8 cellular contexts compared by ENCODE assay signal in the genomic region with DNA sequence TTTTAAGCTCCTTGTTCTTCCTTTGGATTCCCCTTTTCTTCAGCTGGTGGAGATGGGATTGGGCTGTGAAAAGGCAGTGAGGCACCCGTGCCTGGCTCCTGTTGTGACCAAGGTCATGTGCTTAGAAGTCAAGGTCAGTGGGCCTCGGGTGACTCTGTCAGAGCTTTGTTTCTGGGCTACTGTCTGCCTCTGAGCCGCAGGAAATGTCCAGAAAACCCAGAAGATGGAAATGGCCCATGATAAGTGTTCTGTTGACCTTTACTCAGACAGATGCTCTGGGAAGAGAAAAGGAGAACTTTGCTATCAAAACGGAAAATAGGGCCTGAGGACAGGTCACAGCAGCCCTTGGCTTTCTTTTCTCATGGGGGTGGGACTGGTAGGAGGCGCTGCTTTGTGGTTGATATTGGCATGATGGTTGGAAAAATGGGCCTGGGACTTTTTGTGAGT. TPM values are rescaled to one million over a fixed set of nuclear protein-coding genes. Genes with fewer than 3 reads are reported as not detected.
DNase-seq lines count a peak whose midpoint lies in the region; ATAC-seq, FAIRE-seq and TF ChIP-seq lines count a peak whose summit lies in the region.

No MANE protein-coding gene starts in this region.

- H2AFZ ChIP-seq in OCI-LY3 (ENCODE audit: low read depth, low read length), result no peak overlapping the region
- H2AFZ ChIP-seq in GM12878 (ENCODE audit: control insufficient read depth, low read depth, low read length), result no peak overlapping the region

- SMC1A ChIA-PET in GM12878 (lab: Charles Lee; ENCODE audit: uncharacterized antibody, unreplicated experiment), result interaction anchor here (1.3 to 5.3 kb wide), 2 partner anchors 56 to 64 kb away, joined by 5 to 31 read pairs; a partner anchor contains a TSS

- CTCF ChIA-PET in GM12878 (lab: Yijun Ruan, JAX), result interaction anchor here (1.3 kb wide), 1 partner anchor 12 kb away, joined by 4 read pairs; no protein-coding TSS in a partner anchor

- TF ChIP-seq POLR2A in GM12878 (IDR thresholded peaks at IDR 0.05; ENCODE audit: low read depth, low read length), result no peak

- DNase-seq in CD1c-positive myeloid dendritic cell (ENCODE audit: extremely low spot score) (peak; percentile 64), GM12878 (ENCODE audit: low read depth, low spot score) (no peak), SKM-1 treated with dmso at 0.1 percent for 144 hours (lab: John Stamatoyannopoulos, UW; ENCODE audit: unreplicated experiment) (no peak), D721Med (ENCODE audit: insufficient read length, low spot score) (no peak)

- H3K79me2 ChIP-seq in OCI-LY3 (ENCODE audit: low read length) (peaks cover 81% of the 10 kb centered on the region), GM12878 (ENCODE audit: control insufficient read depth, insufficient read depth, low read length) (peaks cover 75% of the 10 kb centered on the region)

- POLR2A ChIA-PET in GM12878 (lab: Charles Lee), result interaction anchor here (0.5 to 2.9 kb wide), 6 partner anchors 8 to 156 kb away, joined by 5 to 21 read pairs (median 6); a partner anchor contains a TSS

- no peak for FAIRE-seq in GM12878 (lab: Jason Lieb, UNC)
- no peak for FAIRE-seq in D721Med (lab: Jason Lieb, UNC)

- TF ChIP-seq EP300 in GM12878 (IDR thresholded peaks at IDR 0.05; ENCODE audit: borderline replicate concordance in 1 of 2, control insufficient read depth in 1 of 2, low read depth in 2 of 2, low read length in 2 of 2), result no peak

- RAD21 ChIA-PET in GM12878 (lab: Charles Lee; ENCODE audit: unreplicated experiment), result interaction anchor here (0.9 to 2.8 kb wide), 4 partner anchors 7 to 73 kb away, joined by 3 to 28 read pairs (median 10); a partner anchor contains a TSS

- no peaks in the 10 kb centered on the region for H3K27me3 ChIP-seq in OCI-LY3 (ENCODE audit: low read depth, low read length)
- H3K27me3 ChIP-seq in GM12878 (replicated peaks in 1 of 2; ENCODE audit: control insufficient read depth in 2 of 2, insufficient read depth in 2 of 2, low read length in 1 of 2), result no peaks in the 10 kb centered on the region
- no peaks in the 10 kb centered on the region for H3K27me3 ChIP-seq in neutrophil

- H3K4me3 ChIP-seq in OCI-LY3 (ENCODE audit: low read length), result no peak overlapping the region
- peak overlapping the region; percentile 67 for H3K4me3 ChIP-seq in GM12878
- no peak overlapping the region for H3K4me3 ChIP-seq in neutrophil (ENCODE audit: low read depth in 1 of 2, low read length in 1 of 2)

- peak overlapping the region; percentile 86; the same call in 1 of the 2 replicates for H3K4me2 ChIP-seq in OCI-LY3 (ENCODE audit: low read length)
- H3K4me2 ChIP-seq in GM12878 (ENCODE audit: control insufficient read depth, insufficient read depth), result peak overlapping the region; percentile 67

- H3K9me3 ChIP-seq in OCI-LY3 (ENCODE audit: insufficient read depth, low read length) (no peaks in the 10 kb centered on the region), GM12878 (replicated peaks; ENCODE audit: control insufficient read depth, insufficient read depth, low read length) (no peaks in the 10 kb centered on the region), neutrophil (no peaks in the 10 kb centered on the region)

- H4K20me1 ChIP-seq in OCI-LY3 (ENCODE audit: insufficient read depth, low read length) (peaks cover 64% of the 10 kb centered on the region), GM12878 (ENCODE audit: control insufficient read depth, insufficient read depth) (peaks cover 4% of the 10 kb centered on the region)

- TF ChIP-seq CTCF in OCI-LY3 (IDR thresholded peaks at IDR 0.05; ENCODE audit: low read depth, low read length), result no peak
- no peak for TF ChIP-seq CTCF in GM12878 (IDR thresholded peaks at IDR 0.05 in 2 of 3, conservative IDR thresholded peaks at IDR 0.05 in 1 of 3; ENCODE audit: control insufficient read depth in 2 of 3, extremely low read depth in 1 of 3, insufficient read depth in 1 of 3, low read depth in 3 of 3, low read length in 3 of 3)
- no peak for TF ChIP-seq CTCF in neutrophil (IDR thresholded peaks at IDR 0.05)
- no peak for TF ChIP-seq CTCF in D721Med (IDR thresholded peaks at IDR 0.05; ENCODE audit: insufficient read depth, missing control alignments)

- H3K36me3 ChIP-seq in OCI-LY3 (replicated peaks; ENCODE audit: low read depth, low read length), result peaks cover 18% of the 10 kb centered on the region
- H3K36me3 ChIP-seq in GM12878 (ENCODE audit: control insufficient read depth in 2 of 2, insufficient read depth in 2 of 2, low read length in 1 of 2), result peaks cover 2 to 3% of the 10 kb centered on the region in 2 experiments; a peak in 3 of 4 replicates
- H3K36me3 ChIP-seq in neutrophil, result no peaks in the 10 kb centered on the region

- peak; percentile 8 for ATAC-seq in GM12878
- ATAC-seq in HG03565 (IDR thresholded peaks at IDR 0.05; ENCODE audit: unreplicated experiment), result no peak
- no peak for ATAC-seq in GM18907 (IDR thresholded peaks at IDR 0.05; ENCODE audit: unreplicated experiment)

- no peak overlapping the region for H3K9ac ChIP-seq in OCI-LY3 (ENCODE audit: low read length)
- peak overlapping the region; percentile 24; the same call in 1 of the 2 replicates for H3K9ac ChIP-seq in GM12878 (ENCODE audit: control insufficient read depth, insufficient read depth, low read length)

- 36% methylated on average over 5 of the region's 5 CpGs for WGBS in GM12878 (ENCODE audit: insufficient coverage, insufficient replicate concordance, low lambda C conversion rate, missing lambda C conversion rate)

- intact Hi-C loops in GM12878 (cut with micrococcal nuclease; ENCODE audit: unreplicated experiment), result loop anchor here (5.0 kb wide), 1 partner anchor 75 kb away; no protein-coding TSS in a partner anchor

- H3K4me1 ChIP-seq in OCI-LY3 (ENCODE audit: low read length) (peaks cover 31% of the 10 kb centered on the region), GM12878 (ENCODE audit: control insufficient read depth, insufficient read depth, low read length) (peaks cover 16% of the 10 kb centered on the region), neutrophil (ENCODE audit: control insufficient read depth in 1 of 2, insufficient read depth in 1 of 2, low read depth in 1 of 2, low read length in 1 of 2) (peaks cover 32 to 45% of the 10 kb centered on the region in 2 experiments)

- BruUV-seq in GM12878 (replicated peaks; lab: Mats Ljungman, UMichigan), result TSS peak; percentile 48

- in situ Hi-C loops in GM12878 (cut with MboI), result no loop called here

- H3K27ac ChIP-seq in OCI-LY3 (ENCODE audit: low read length) (no peak overlapping the region), GM12878 (ENCODE audit: control insufficient read depth, insufficient read depth) (peak overlapping the region; percentile 66), neutrophil (peak overlapping the region; percentile 46)

- TF ChIP-seq RAD21 in GM12878 (IDR thresholded peaks at IDR 0.05; ENCODE audit: insufficient read depth, low read depth, low read length), result no peak

TF ChIP-seq in GM12878, 131 proteins besides CTCF, POLR2A, EP300 and RAD21 (continues in another document):
- TF ChIP-seq CHD1 (IDR thresholded peaks at IDR 0.05; ENCODE audit: low read depth, low read length), result no peak
- TF ChIP-seq SRF (IDR thresholded peaks at IDR 0.05; ENCODE audit: low read depth in 2 of 2, low read length in 2 of 2), result no peak
- TF ChIP-seq KAT2A (conservative IDR thresholded peaks at IDR 0.05; ENCODE audit: control insufficient read depth, low read depth, low read length), result no peak
- TF ChIP-seq SREBF2 (IDR thresholded peaks at IDR 0.05; ENCODE audit: low read length), result no peak
- TF ChIP-seq ZNF384 (IDR thresholded peaks at IDR 0.05; ENCODE audit: borderline replicate concordance, low read depth, low read length), result 0 out of 2 replicates have a peak, but pooled peaks have one; percentile 28
- TF ChIP-seq IKZF1 (conservative IDR thresholded peaks at IDR 0.05), result 0 out of 2 replicates have a peak, but pooled peaks have one; percentile 27
- TF ChIP-seq, protein P1, sequence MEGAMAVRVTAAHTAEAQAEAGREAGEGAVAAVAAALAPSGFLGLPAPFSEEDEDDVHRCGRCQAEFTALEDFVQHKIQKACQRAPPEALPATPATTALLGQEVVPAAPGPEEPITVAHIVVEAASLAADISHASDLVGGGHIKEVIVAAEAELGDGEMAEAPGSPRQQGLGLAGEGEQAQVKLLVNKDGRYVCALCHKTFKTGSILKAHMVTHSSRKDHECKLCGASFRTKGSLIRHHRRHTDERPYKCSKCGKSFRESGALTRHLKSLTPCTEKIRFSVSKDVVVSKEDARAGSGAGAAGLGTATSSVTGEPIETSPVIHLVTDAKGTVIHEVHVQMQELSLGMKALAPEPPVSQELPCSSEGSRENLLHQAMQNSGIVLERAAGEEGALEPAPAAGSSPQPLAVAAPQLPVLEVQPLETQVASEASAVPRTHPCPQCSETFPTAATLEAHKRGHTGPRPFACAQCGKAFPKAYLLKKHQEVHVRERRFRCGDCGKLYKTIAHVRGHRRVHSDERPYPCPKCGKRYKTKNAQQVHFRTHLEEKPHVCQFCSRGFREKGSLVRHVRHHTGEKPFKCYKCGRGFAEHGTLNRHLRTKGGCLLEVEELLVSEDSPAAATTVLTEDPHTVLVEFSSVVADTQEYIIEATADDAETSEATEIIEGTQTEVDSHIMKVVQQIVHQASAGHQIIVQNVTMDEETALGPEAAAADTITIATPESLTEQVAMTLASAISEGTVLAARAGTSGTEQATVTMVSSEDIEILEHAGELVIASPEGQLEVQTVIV (IDR thresholded peaks at IDR 0.05; ENCODE audit: borderline replicate concordance, partially characterized antibody), result no peak
- TF ChIP-seq ESRRA (IDR thresholded peaks at IDR 0.05; ENCODE audit: low read length), result peak; percentile 27; the same call in 1 of the 2 replicates
- TF ChIP-seq NFIC (IDR thresholded peaks at IDR 0.05; ENCODE audit: low read depth, low read length), result no peak
- no peak for TF ChIP-seq TCF12 (IDR thresholded peaks at IDR 0.05; ENCODE audit: low read depth, low read length)

RNA-seq across cellular contexts. Expression of a gene that starts 2.9 kb away (rescaled TPM):
- 142 and 148 TPM in 2 replicates for total RNA-seq in GM12878 (2013; cell fraction: nucleolus; rRNA removed)
- total RNA-seq in GM12878 (2014; rRNA removed) (18.9 and 21.8 TPM in 2 replicates), GM12878 (2014; rRNA removed; fragmentation: Illumina TruSeq; extraction: Trizol) (12.1 and 12.2 TPM in 2 replicates), GM12878 (2021) (41.7 and 44.6 TPM in 2 replicates)
- 20.3 TPM for polyA plus RNA-seq in GM12878 (2011; ENCODE audit: low read depth)
- polyA plus RNA-seq in GM12878 (2011; rRNA removed) (15.3 and 27.5 TPM in 2 replicates), GM12878 (2014; fragmentation: Illumina TruSeq; extraction: Trizol) (19.1 and 21.7 TPM in 2 replicates), GM12878 (2014; fragmentation: Nextera tagmentation; extraction: Ambion mirVana) (1 to 10 TPM; 3.2 to 4.8 TPM), GM12878 (2014; rRNA removed) (16.9 and 20.6 TPM in 2 replicates), GM12878 (2016; fragmentation: Nextera tagmentation; extraction: Ambion mirVana) (10 to 100 TPM in 1 of 2 experiments, 1 to 10 TPM in 1; 4.0 to 10.1 TPM)
- 26.7 and 30.6 TPM in 2 replicates for polyA plus RNA-seq in GM12878 (2011; cell fraction: cytosol; rRNA removed)
- polyA plus RNA-seq in GM12878 (2011; cell fraction: nucleus; rRNA removed), result 92.6 and 98.5 TPM in 2 replicates
- 27.1 and 43.7 TPM in 2 replicates for polyA plus RNA-seq in GM12878 (2012)
- 84.9 and 110 TPM in 2 replicates for polyA minus RNA-seq in GM12878 (2011; rRNA and poly(A)+ RNA removed)
- 20.8 and 28.8 TPM in 2 replicates for polyA minus RNA-seq in GM12878 (2011; cell fraction: cytosol; rRNA and poly(A)+ RNA removed)
- polyA minus RNA-seq in GM12878 (2011; cell fraction: nucleus; rRNA and poly(A)+ RNA removed), result 39.2 and 69.1 TPM in 2 replicates
